1 cellular context compared by ENCODE assay signal in the genomic region with DNA sequence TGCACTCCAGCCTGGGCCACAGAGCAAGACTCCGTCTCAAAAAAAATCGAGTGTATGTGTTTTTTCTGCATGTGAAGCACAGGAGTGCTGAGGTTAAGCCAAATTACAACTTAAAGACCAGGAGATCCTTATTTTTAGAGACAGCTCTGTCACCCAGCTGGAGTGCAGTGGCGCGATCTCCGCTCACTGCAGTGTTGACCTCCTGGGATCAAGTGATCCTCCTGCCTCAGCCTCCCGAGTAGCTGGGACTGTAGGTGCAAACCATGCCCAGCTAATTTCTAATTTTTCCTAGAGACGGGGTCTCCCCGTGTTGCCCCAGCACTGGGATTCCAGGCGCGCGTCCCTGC.
TF ChIP-seq lines count a peak whose summit lies in the region.

No MANE protein-coding gene starts in this region.

TF ChIP-seq in K562, 482 proteins besides CTCF, POLR2A, EP300 and RAD21:
- TF ChIP-seq RBFOX2 (IDR thresholded peaks at IDR 0.05; ENCODE audit: low read depth, low read length) (0 out of 2 replicates have a peak, but pooled peaks have one; percentile 1), HMGN3 (IDR thresholded peaks at IDR 0.05; ENCODE audit: borderline replicate concordance, extremely low read depth, insufficient read length, low read depth, low read length) (peak; percentile 26), RBM22 (IDR thresholded peaks at IDR 0.05; ENCODE audit: low read depth, low read length, poor library complexity, severe bottlenecking) (peak; percentile 2), ZNF3 (CRISPR knock-in tag; IDR thresholded peaks at IDR 0.05) (0 out of 2 replicates have a peak, but pooled peaks have one; percentile 17), ARID2 (IDR thresholded peaks at IDR 0.05) (no peak), ZBTB33 (CRISPR knock-in tag; IDR thresholded peaks at IDR 0.05) (peak; percentile 62), ZNF121 (CRISPR knock-in tag; conservative IDR thresholded peaks at IDR 0.05) (no peak), POLR2AphosphoS5 (IDR thresholded peaks at IDR 0.05; ENCODE audit: control insufficient read depth, insufficient read depth, low read depth, low read length) (no peak), ZNF609 (CRISPR knock-in tag; IDR thresholded peaks at IDR 0.05; ENCODE audit: borderline replicate concordance) (no peak), ZEB2 (IDR thresholded peaks at IDR 0.05) (no peak)
